21 cellular contexts compared by ENCODE assay signal in genomic region chr7:157565981-157566630, GRCh38.
DNase-seq lines count a peak whose midpoint lies in the region; ATAC-seq and TF ChIP-seq lines count a peak whose summit lies in the region.
"Had no signal": no experiment of that assay in that cellular context is flagged by ENCODE, and none has a peak within 500 bp of the region (broad histone marks: within the 10 kb centered on the region; RNA-seq: fewer than 3 reads in every experiment).

No MANE protein-coding gene starts in this region.

- H3K36me3 ChIP-seq in SJSA1 (no peaks in the 10 kb centered on the region), brain microvascular endothelial cell (replicated peaks) (no peaks in the 10 kb centered on the region), spleen (no peaks in the 10 kb centered on the region)
- H3K36me3 ChIP-seq: BE2C had no signal

- H3K4me3 ChIP-seq in SJSA1, result no peak overlapping the region
- H3K4me3 ChIP-seq in brain microvascular endothelial cell (ENCODE audit: low read depth, low read length), result no peak overlapping the region
- no peak overlapping the region for H3K4me3 ChIP-seq in spleen

- peak overlapping the region; percentile 93 for H3K27ac ChIP-seq in SJSA1
- peak overlapping the region; percentile 78 for H3K27ac ChIP-seq in brain microvascular endothelial cell
- H3K27ac ChIP-seq in spleen, result no peak overlapping the region
- H3K27ac ChIP-seq: HL-60 had no signal

- intact Hi-C loops in spleen (cut with DNase I; ENCODE audit: low total_unique reads), result no loop called here

- H3K9me3 Mint-ChIP-seq in nephron progenitor cell, result peaks cover 10% of the 10 kb centered on the region

- TF ChIP-seq POLR2A in spleen (IDR thresholded peaks at IDR 0.05), result no peak

- ATAC-seq in GM21737 (IDR thresholded peaks at IDR 0.05; ENCODE audit: unreplicated experiment), result no peak
- no peak for ATAC-seq in omental fat pad (ENCODE audit: low FRiP score)
- ATAC-seq: Right ventricle myocardium inferior had no signal

- DNase-seq in SJSA1 (ENCODE audit: low read depth in 1 of 2, low spot score in 2 of 2) (no peak), brain microvascular endothelial cell (no peak), nephron progenitor cell (no peak), spleen (peak; percentile 56), mucosa of gallbladder (ENCODE audit: low spot score) (no peak), omental fat pad (ENCODE audit: low spot score) (no peak)
- DNase-seq: BE2C, DMS79, GOT3, HCEC 1CT, KBM-7, NCI-H1092, NCI-H1436, NCI-H187 treated with DMSO at 0.1 percent for 48 hours, NCI-H2107, NCI-H446 treated with DMSO at 0.1 percent for 48 hours, NCI-H526 treated with DMSO at 0.1 percent for 48 hours, OCI-M1 had no signal

- H3K27ac Mint-ChIP-seq in nephron progenitor cell, result peak overlapping the region; percentile 57

- H3K27me3 ChIP-seq in SJSA1 (replicated peaks) (no peaks in the 10 kb centered on the region), brain microvascular endothelial cell (replicated peaks) (no peaks in the 10 kb centered on the region), spleen (replicated peaks in 1 of 7) (no peaks in the 10 kb centered on the region)
- H3K27me3 ChIP-seq: BE2C had no signal

- in situ Hi-C loops in brain microvascular endothelial cell (cut with HindIII; ENCODE audit: low pct_ligation_motif_present, low sequenced_read_pairs), result no loop called here

- WGBS in spleen, 5 donors, result 86 to 93% (median 91%) methylated on average over 14 to 15 of the region's 15 CpGs

- H3K27me3 Mint-ChIP-seq in nephron progenitor cell (ENCODE audit: low read depth, poor library complexity), result peaks cover 4% of the 10 kb centered on the region

- TF ChIP-seq CTCF in brain microvascular endothelial cell (IDR thresholded peaks at IDR 0.05; ENCODE audit: low read depth, low read length, missing control alignments), result no peak
- TF ChIP-seq CTCF in nephron progenitor cell (IDR thresholded peaks at IDR 0.05), result no peak
- TF ChIP-seq CTCF in spleen (IDR thresholded peaks at IDR 0.05 in 8 of 11, conservative IDR thresholded peaks at IDR 0.05 in 3 of 11), result no peak
- TF ChIP-seq CTCF in omental fat pad (IDR thresholded peaks at IDR 0.05), result no peak

- no peak overlapping the region for H3K4me3 Mint-ChIP-seq in nephron progenitor cell

- H3K36me3 Mint-ChIP-seq in nephron progenitor cell (ENCODE audit: low read depth), result peaks cover 8% of the 10 kb centered on the region

- H3K9me3 ChIP-seq in SJSA1 (replicated peaks) (no peaks in the 10 kb centered on the region), spleen (no peaks in the 10 kb centered on the region)
- H3K9me3 ChIP-seq: BE2C had no signal

- H3K4me1 ChIP-seq in SJSA1 (replicated peaks), result peaks cover 36% of the 10 kb centered on the region
- H3K4me1 ChIP-seq in spleen, result peaks cover 10 to 44% (median 24%) of the 10 kb centered on the region in 6 donors
- H3K4me1 ChIP-seq: BE2C had no signal

- peaks cover 47% of the 10 kb centered on the region for H3K4me1 Mint-ChIP-seq in nephron progenitor cell

Comparison
In these comparisons a context has a peak if more than half of its experiments do, and no peak if none do; other contexts are left out.
1. H3K27ac ChIP-seq: peak in SJSA1 (single experiment) and brain microvascular endothelial cell (single experiment); none in spleen (0 of 8).